ENCODE assay signal across 1 cellular context in genomic region chr2:222907048-222907447, GRCh38.
TF ChIP-seq lines count a peak whose summit lies in the region.

No MANE protein-coding gene starts in this region.

TF ChIP-seq in WTC11, 78 proteins besides CTCF, POLR2A, EP300 and RAD21 (continued from another document):
- no peak for TF ChIP-seq CBFB (CRISPR knock-in tag; IDR thresholded peaks at IDR 0.05; ENCODE audit: low read depth)
- no peak for TF ChIP-seq GABPB1 (CRISPR knock-in tag; IDR thresholded peaks at IDR 0.05)
- TF ChIP-seq ERG (CRISPR knock-in tag; IDR thresholded peaks at IDR 0.05) = no peak
- no peak for TF ChIP-seq GTF2I (CRISPR knock-in tag; conservative IDR thresholded peaks at IDR 0.05)
- no peak for TF ChIP-seq EMX1 (CRISPR knock-in tag; IDR thresholded peaks at IDR 0.05)
- no peak for TF ChIP-seq SOX15 (CRISPR knock-in tag; IDR thresholded peaks at IDR 0.05)
- TF ChIP-seq NR1H2 (CRISPR knock-in tag; IDR thresholded peaks at IDR 0.05) = no peak
- TF ChIP-seq ZNF423 (CRISPR knock-in tag; IDR thresholded peaks at IDR 0.05) = no peak
- no peak for TF ChIP-seq E2F1 (CRISPR knock-in tag; IDR thresholded peaks at IDR 0.05)
- TF ChIP-seq ZNF281 (CRISPR knock-in tag; IDR thresholded peaks at IDR 0.05) = no peak
- no peak for TF ChIP-seq ZBTB43 (CRISPR knock-in tag; IDR thresholded peaks at IDR 0.05)
- TF ChIP-seq HMGXB4 (CRISPR knock-in tag; IDR thresholded peaks at IDR 0.05) = no peak
- no peak for TF ChIP-seq IRF2 (CRISPR knock-in tag; IDR thresholded peaks at IDR 0.05; ENCODE audit: borderline replicate concordance, low read depth)
